In genomic region chr3:59451800-59452741, GRCh38 we compare ENCODE assay signal across 10 cellular contexts.
DNase-seq lines count a peak whose midpoint lies in the region; ATAC-seq and TF ChIP-seq lines count a peak whose summit lies in the region.
"Had no signal": no experiment of that assay in that cellular context is flagged by ENCODE, and none has a peak within 500 bp of the region (broad histone marks: within the 10 kb centered on the region; RNA-seq: fewer than 3 reads in every experiment).

No MANE protein-coding gene starts in this region.

- H3K4me1 Mint-ChIP-seq in activated CD8-positive, alpha-beta T cell treated with anti-CD3 and anti-CD28 coated beads for 36 hours (ENCODE audit: low read depth), result peaks cover 73% of the 10 kb centered on the region
- H3K4me1 Mint-ChIP-seq in natural killer cell, result peaks cover 45 to 58% of the 10 kb centered on the region in 2 donors

- H3K9me3 Mint-ChIP-seq in activated CD8-positive, alpha-beta T cell treated with anti-CD3 and anti-CD28 coated beads for 36 hours, result peaks cover 7% of the 10 kb centered on the region
- H3K9me3 Mint-ChIP-seq in natural killer cell, result no peaks in the 10 kb centered on the region

- H3K27me3 Mint-ChIP-seq in activated CD8-positive, alpha-beta T cell treated with anti-CD3 and anti-CD28 coated beads for 36 hours, result no peaks in the 10 kb centered on the region
- no peaks in the 10 kb centered on the region for H3K27me3 Mint-ChIP-seq in natural killer cell (ENCODE audit: low read depth in 2 of 2)

- H3K36me3 Mint-ChIP-seq in activated CD8-positive, alpha-beta T cell treated with anti-CD3 and anti-CD28 coated beads for 36 hours (ENCODE audit: low read depth), result no peaks in the 10 kb centered on the region
- H3K36me3 Mint-ChIP-seq in natural killer cell, result no peaks in the 10 kb centered on the region

- peak overlapping the region; percentile 55 for H3K4me3 Mint-ChIP-seq in activated CD8-positive, alpha-beta T cell treated with anti-CD3 and anti-CD28 coated beads for 36 hours
- peak overlapping the region; percentile 81 for H3K4me3 Mint-ChIP-seq in natural killer cell

- DNase-seq in GM12864 (ENCODE audit: low read depth) (no peak), natural killer cell (no peak), amygdala (lab: John Stamatoyannopoulos, UW) (no peak), NCI-H69 (lab: John Stamatoyannopoulos, UW) (no peak)
- DNase-seq in activated CD8-positive, alpha-beta T cell treated with anti-CD3 and anti-CD28 coated beads for 36 hours, result peak; percentile 20
- DNase-seq: NCI-H446 treated with DMSO at 0.1 percent for 48 hours, SK-N-SH had no signal

- peak overlapping the region; percentile 98 for H3K27ac Mint-ChIP-seq in activated CD8-positive, alpha-beta T cell treated with anti-CD3 and anti-CD28 coated beads for 36 hours
- H3K27ac Mint-ChIP-seq in natural killer cell, result peak overlapping the region; percentile 88 to 95

- intact Hi-C loops in activated CD8-positive, alpha-beta T cell treated with anti-CD3 and anti-CD28 coated beads for 36 hours (cut with micrococcal nuclease), result loop anchor here (5.0 kb wide), 1 partner anchor 65 kb away; no protein-coding TSS in a partner anchor
- intact Hi-C loops in natural killer cell (cut with micrococcal nuclease), result loop anchor here (2.0 to 5.0 kb wide), 2 partner anchors 25 to 565 kb away; no protein-coding TSS in a partner anchor

- TF ChIP-seq CTCF in GM12864 (IDR thresholded peaks at IDR 0.05; ENCODE audit: low read depth, low read length, missing control alignments), result no peak
- TF ChIP-seq CTCF in activated CD8-positive, alpha-beta T cell treated with anti-CD3 and anti-CD28 coated beads for 36 hours (IDR thresholded peaks at IDR 0.05), result no peak
- no peak for TF ChIP-seq CTCF in natural killer cell (IDR thresholded peaks at IDR 0.05)

- POLR2A ChIA-PET in activated CD8-positive, alpha-beta T cell treated with anti-CD3 and anti-CD28 coated beads for 36 hours (lab: Charles Lee), result interaction anchor here (0.8 to 1.0 kb wide), 2 partner anchors 9 to 31 kb away, joined by 3 to 5 read pairs; no protein-coding TSS in a partner anchor

- peak; percentile 4 for ATAC-seq in HG03103 (IDR thresholded peaks at IDR 0.05; ENCODE audit: low read depth, unreplicated experiment)
- ATAC-seq in activated CD8-positive, alpha-beta T cell treated with anti-CD3 and anti-CD28 coated beads for 36 hours, result peak; percentile 25
- peak in 2 of 3 donors; percentile 5 to 27 for ATAC-seq in natural killer cell
- no peak for ATAC-seq in GM18517 (IDR thresholded peaks at IDR 0.05; ENCODE audit: unreplicated experiment)
- no peak for ATAC-seq in activated CD4-positive, CD25-positive, alpha-beta regulatory T cell treated with anti-CD3 and anti-CD28 coated beads, Interleukin-2, amount 50 U/mL, for 24 hours

- CTCF ChIA-PET in activated CD8-positive, alpha-beta T cell treated with anti-CD3 and anti-CD28 coated beads for 36 hours (lab: Charles Lee), result interaction anchor here (1.5 to 1.6 kb wide), 2 partner anchors 27 to 45 kb away, joined by 3 to 7 read pairs; no protein-coding TSS in a partner anchor

- peak overlapping the region; percentile 25; the same call in 1 of the 2 replicates for H3K4me3 ChIP-seq in GM12864 (ENCODE audit: low read depth, low read length)

Comparison
In these comparisons a context has a peak if more than half of its experiments do, and no peak if none do; other contexts are left out.
1. ATAC-seq: peak in HG03103 (single experiment), activated CD8-positive, alpha-beta T cell treated with anti-CD3 and anti-CD28 coated beads for 36 hours (single experiment) and natural killer cell (2 of 3); none in GM18517 (single experiment) and activated CD4-positive, CD25-positive, alpha-beta regulatory T cell treated with anti-CD3 and anti-CD28 coated beads, Interleukin-2, amount 50 U/mL, for 24 hours (0 of 2).